ENCODE assay signal across 8 cellular contexts in genomic region chr7:74656911-74657691, GRCh38. TPM values are rescaled to one million over a fixed set of nuclear protein-coding genes. Genes with fewer than 3 reads are reported as not detected.
DNase-seq lines count a peak whose midpoint lies in the region; ATAC-seq and TF ChIP-seq lines count a peak whose summit lies in the region.

No MANE protein-coding gene starts in this region.

- no peaks in the 10 kb centered on the region for H3K36me3 ChIP-seq in kidney epithelial cell (ENCODE audit: control insufficient read depth, insufficient read depth, low read length)

- peak overlapping the region; percentile 85 for H3K4me3 ChIP-seq in kidney epithelial cell (ENCODE audit: low read depth, low read length)

- H3K27me3 ChIP-seq in kidney epithelial cell (ENCODE audit: control insufficient read depth, insufficient read depth, low read length) = no peaks in the 10 kb centered on the region

- peak; percentile 15 for TF ChIP-seq CTCF in kidney epithelial cell (IDR thresholded peaks at IDR 0.05; ENCODE audit: insufficient read depth, low read length, poor library complexity, severe bottlenecking)

- DNase-seq in Ammon's horn (ENCODE audit: low spot score) (peak; percentile 98), NCI-H446 (lab: John Stamatoyannopoulos, UW) (peak; percentile 63 to 93), cerebellar nuclear complex (lab: John Stamatoyannopoulos, UW) (peak; percentile 57 to 86), kidney epithelial cell (ENCODE audit: low read depth) (peak; percentile 63)
- peak; percentile 97 for DNase-seq in activated CD4-positive, CD25-positive, alpha-beta regulatory T cell treated with anti-CD3 and anti-CD28 coated beads, Interleukin-2, amount 50 U/mL, for 72 hours
- DNase-seq in stimulated activated CD4-positive, alpha-beta T cell treated with anti-CD3 and anti-CD28 coated beads, Interleukin-15, amount 100 ng/mL, for 1 hour (ENCODE audit: low read depth in 1 of 2, low spot score in 1 of 2) = peak; percentile 94 to 97

- peak; percentile 40 for ATAC-seq in GM19043 (IDR thresholded peaks at IDR 0.05; ENCODE audit: low read depth, unreplicated experiment)
- ATAC-seq in HG03354 (IDR thresholded peaks at IDR 0.05; ENCODE audit: poor library complexity, severe bottlenecking, unreplicated experiment) = peak; percentile 70

RNA-seq across cellular contexts. Expression of gene GTF2I, which starts 0.4 kb away (rescaled TPM):
- 127 and 129 TPM in 2 replicates for total RNA-seq in kidney epithelial cell

Comparison
In these comparisons a context has a peak if more than half of its experiments do, and no peak if none do; other contexts are left out.
1. Peak in every context shown above with its lines: DNase-seq, ATAC-seq and H3K4me3 ChIP-seq.